Comparison of ENCODE assay signal across 8 cellular contexts in genomic region chr16:69329369-69330285, GRCh38. TPM values are rescaled to one million over a fixed set of nuclear protein-coding genes. Genes with fewer than 3 reads are reported as not detected.
DNase-seq lines count a peak whose midpoint lies in the region; ATAC-seq and TF ChIP-seq lines count a peak whose summit lies in the region.

No MANE protein-coding gene starts in this region.

- peaks cover 41 to 72% (median 46%) of the 10 kb centered on the region in 3 donors for H3K4me1 Mint-ChIP-seq in CD8-positive, alpha-beta memory T cell
- H3K4me1 Mint-ChIP-seq in IgD-negative memory B cell (peaks cover 14 to 36% (median 26%) of the 10 kb centered on the region in 3 donors), glutamatergic neuron (ENCODE audit: low read depth, unreplicated experiment) (peaks cover 9% of the 10 kb centered on the region)
- H3K4me1 Mint-ChIP-seq in activated T-cell treated with anti-CD3 and anti-CD28 coated beads, Interleukin-2, amount 50 U/mL, for 24 hours (ENCODE audit: low read depth) = peaks cover 64% of the 10 kb centered on the region

- peak overlapping the region; percentile 74 for H3K9ac ChIP-seq in trophoblast cell (ENCODE audit: low read length)

- H3K4me2 ChIP-seq in trophoblast cell (ENCODE audit: low read length) = peak overlapping the region; percentile 98

- WGBS in trophoblast cell (ENCODE audit: extremely low coverage, insufficient coverage, insufficient read length) = no CpG with 5 or more reads among the region's 77 CpGs

- peak overlapping the region; percentile 41 for H3K4ac ChIP-seq in trophoblast cell (ENCODE audit: low read depth, low read length)

- peak overlapping the region; percentile 65 for H2AK5ac ChIP-seq in trophoblast cell (ENCODE audit: low read length)

- H3K23ac ChIP-seq in trophoblast cell (ENCODE audit: low read length) = peak overlapping the region; percentile 66

- POLR2A ChIA-PET in CD8-positive, alpha-beta memory T cell (lab: Charles Lee) = interaction anchor here (0.6 to 3.1 kb wide), 4 partner anchors 10 to 146 kb away, joined by 3 to 20 read pairs (median 8); partner anchors contain the start of genes COG8 and NIP7

- H3K36me3 Mint-ChIP-seq in CD8-positive, alpha-beta memory T cell = peaks cover 0 to 61% (median 5%) of the 10 kb centered on the region in 3 donors
- H3K36me3 Mint-ChIP-seq in IgD-negative memory B cell (no peaks in the 10 kb centered on the region), glutamatergic neuron (ENCODE audit: unreplicated experiment) (peaks cover 4% of the 10 kb centered on the region)
- H3K36me3 Mint-ChIP-seq in activated T-cell treated with anti-CD3 and anti-CD28 coated beads, Interleukin-2, amount 50 U/mL, for 24 hours (ENCODE audit: low read depth) = peaks cover 85% of the 10 kb centered on the region

- CTCF ChIA-PET in CD8-positive, alpha-beta memory T cell (lab: Charles Lee) = interaction anchor here (1.2 to 4.2 kb wide), 6 partner anchors 10 to 25 kb away, joined by 3 to 32 read pairs (median 5); partner anchors contain the start of genes COG8 and NIP7

- H3K79me2 ChIP-seq in trophoblast cell (ENCODE audit: control insufficient read depth, insufficient read depth, low read length, poor library complexity) = peaks cover 16% of the 10 kb centered on the region

- H4K8ac ChIP-seq in trophoblast cell (ENCODE audit: low read depth, low read length) = peak overlapping the region; percentile 80

- peak overlapping the region; percentile 48 for H4K12ac ChIP-seq in trophoblast cell (ENCODE audit: low read depth, low read length)

- H3K27me3 ChIP-seq in CD8-positive, alpha-beta memory T cell (ENCODE audit: insufficient read depth, low read length, poor library complexity, severe bottlenecking) = no peaks in the 10 kb centered on the region
- no peaks in the 10 kb centered on the region for H3K27me3 ChIP-seq in trophoblast cell (ENCODE audit: insufficient read depth, low read length)

- H2AFZ ChIP-seq in trophoblast cell (ENCODE audit: insufficient read depth, low read length, poor library complexity) = peak overlapping the region; percentile 34

- TF ChIP-seq CTCF in glutamatergic neuron (IDR thresholded peaks at IDR 0.05; ENCODE audit: partially characterized antibody, unreplicated experiment) = no peak

- peak overlapping the region; percentile 75 to 85 (median 77) for H3K4me3 Mint-ChIP-seq in CD8-positive, alpha-beta memory T cell
- H3K4me3 Mint-ChIP-seq in IgD-negative memory B cell (peak overlapping the region; percentile 72 to 91 (median 80)), glutamatergic neuron (ENCODE audit: unreplicated experiment) (peak overlapping the region; percentile 88)
- H3K4me3 Mint-ChIP-seq in activated T-cell treated with anti-CD3 and anti-CD28 coated beads, Interleukin-2, amount 50 U/mL, for 24 hours = peak overlapping the region; percentile 87

- H2BK120ac ChIP-seq in trophoblast cell (ENCODE audit: insufficient read depth, low read length, poor library complexity) = peak overlapping the region; percentile 45

- H3K14ac ChIP-seq in trophoblast cell (ENCODE audit: low read length) = peak overlapping the region; percentile 85

- H3K27ac ChIP-seq in CD8-positive, alpha-beta memory T cell (ENCODE audit: low read depth, low read length) = peak overlapping the region; percentile 76
- H3K27ac ChIP-seq in trophoblast cell (ENCODE audit: low read depth, low read length) = peak overlapping the region; percentile 59

- peak overlapping the region; percentile 32 for H2BK5ac ChIP-seq in trophoblast cell (ENCODE audit: low read depth, low read length, poor library complexity)

- no peaks in the 10 kb centered on the region for H3K9me3 Mint-ChIP-seq in CD8-positive, alpha-beta memory T cell
- no peaks in the 10 kb centered on the region for H3K9me3 Mint-ChIP-seq in IgD-negative memory B cell
- H3K9me3 Mint-ChIP-seq in activated T-cell treated with anti-CD3 and anti-CD28 coated beads, Interleukin-2, amount 50 U/mL, for 24 hours = no peaks in the 10 kb centered on the region
- H3K9me3 Mint-ChIP-seq in glutamatergic neuron (ENCODE audit: unreplicated experiment) = peaks cover 7% of the 10 kb centered on the region

- H3K79me1 ChIP-seq in trophoblast cell (ENCODE audit: low read length) = peaks cover 12% of the 10 kb centered on the region

- peak in 2 of 5 donors; percentile 47 to 62 for DNase-seq in CD8-positive, alpha-beta memory T cell
- DNase-seq in activated T-cell treated with anti-CD3 and anti-CD28 coated beads, Interleukin-2, amount 50 U/mL, for 24 hours = no peak
- DNase-seq in glutamatergic neuron (peak; percentile 42), trophoblast cell (peak in 1 of 2 donors; percentile 30), NCI-H2029 treated with DMSO at 0.1 percent for 48 hours (lab: John Stamatoyannopoulos, UW) (no peak), cortex of kidney (lab: John Stamatoyannopoulos, UW) (no peak)

- no peaks in the 10 kb centered on the region for H3K27me3 Mint-ChIP-seq in CD8-positive, alpha-beta memory T cell
- H3K27me3 Mint-ChIP-seq in IgD-negative memory B cell (no peaks in the 10 kb centered on the region), glutamatergic neuron (ENCODE audit: unreplicated experiment) (peaks cover 4% of the 10 kb centered on the region)
- no peaks in the 10 kb centered on the region for H3K27me3 Mint-ChIP-seq in activated T-cell treated with anti-CD3 and anti-CD28 coated beads, Interleukin-2, amount 50 U/mL, for 24 hours

- ATAC-seq in GM21390 (IDR thresholded peaks at IDR 0.05; ENCODE audit: unreplicated experiment) = peak; percentile 29

- peak overlapping the region; percentile 76 for H3K4me3 ChIP-seq in CD8-positive, alpha-beta memory T cell (ENCODE audit: low read length)
- H3K4me3 ChIP-seq in trophoblast cell (ENCODE audit: low read depth, low read length) = peak overlapping the region; percentile 100

- peak overlapping the region; percentile 50 for H3K18ac ChIP-seq in trophoblast cell (ENCODE audit: low read length)

- peaks cover 13% of the 10 kb centered on the region for H3K36me3 ChIP-seq in CD8-positive, alpha-beta memory T cell (ENCODE audit: insufficient read depth, low read length)
- peaks cover 45 to 48% of the 10 kb centered on the region in 2 experiments for H3K36me3 ChIP-seq in trophoblast cell (ENCODE audit: control insufficient read depth in 1 of 2, insufficient read depth in 2 of 2, low read length in 2 of 2)

- H3K4me1 ChIP-seq in CD8-positive, alpha-beta memory T cell (ENCODE audit: insufficient read depth, low read length) = peaks cover 50% of the 10 kb centered on the region
- H3K4me1 ChIP-seq in trophoblast cell (ENCODE audit: control insufficient read depth in 1 of 2, insufficient read depth in 2 of 2, low read length in 2 of 2) = peaks cover 8 to 12% of the 10 kb centered on the region in 2 experiments

- H3K9me3 ChIP-seq in CD8-positive, alpha-beta memory T cell (ENCODE audit: low read length) = no peaks in the 10 kb centered on the region
- H3K9me3 ChIP-seq in trophoblast cell (ENCODE audit: insufficient read depth, low read depth, low read length) = no peaks in the 10 kb centered on the region

- no peak overlapping the region for H2BK12ac ChIP-seq in trophoblast cell (ENCODE audit: low read length)

- peak overlapping the region; percentile 84 for H4K91ac ChIP-seq in trophoblast cell (ENCODE audit: low read depth, low read length)

- peak overlapping the region in 7 of 8 donors; percentile 26 to 90 (median 69) for H3K27ac Mint-ChIP-seq in CD8-positive, alpha-beta memory T cell
- peak overlapping the region in 2 of 3 donors; percentile 63 to 64 for H3K27ac Mint-ChIP-seq in IgD-negative memory B cell
- H3K27ac Mint-ChIP-seq in activated T-cell treated with anti-CD3 and anti-CD28 coated beads, Interleukin-2, amount 50 U/mL, for 24 hours = peak overlapping the region; percentile 90
- peak overlapping the region; percentile 59 for H3K27ac Mint-ChIP-seq in glutamatergic neuron (ENCODE audit: unreplicated experiment)

RNA-seq across cellular contexts. Expression of gene PDF, which starts 0.8 kb away (rescaled TPM):
- 10 to 100 TPM; 29.1 to 34.9 TPM for total RNA-seq in CD8-positive, alpha-beta memory T cell
- 17.4 TPM for polyA plus RNA-seq in CD8-positive, alpha-beta memory T cell
- polyA plus RNA-seq in IgD-negative memory B cell = 20.1 TPM
- 12.0 TPM for total RNA-seq in glutamatergic neuron (ENCODE audit: unreplicated experiment)
- 9.9 and 10.6 TPM in 2 replicates for polyA plus RNA-seq in trophoblast cell (2013)

RNA-seq across cellular contexts. Expression of gene COG8, which starts 9.7 kb away (rescaled TPM):
- 10 to 100 TPM; 38.1 to 40.0 TPM for total RNA-seq in CD8-positive, alpha-beta memory T cell
- polyA plus RNA-seq in CD8-positive, alpha-beta memory T cell = 42.3 TPM
- 42.9 TPM for polyA plus RNA-seq in IgD-negative memory B cell
- total RNA-seq in glutamatergic neuron (ENCODE audit: unreplicated experiment) = 51.2 TPM
- polyA plus RNA-seq in trophoblast cell (2013) = 21.2 and 21.4 TPM in 2 replicates

RNA-seq across cellular contexts. Expression of gene NIP7, which starts 9.9 kb away (rescaled TPM):
- 10 to 100 TPM; 73.8 to 80.1 TPM for total RNA-seq in CD8-positive, alpha-beta memory T cell
- polyA plus RNA-seq in CD8-positive, alpha-beta memory T cell = 23.7 TPM
- 22.8 TPM for polyA plus RNA-seq in IgD-negative memory B cell
- 19.6 TPM for total RNA-seq in glutamatergic neuron (ENCODE audit: unreplicated experiment)
- polyA plus RNA-seq in trophoblast cell (2013) = 19.3 and 20.2 TPM in 2 replicates

RNA-seq across cellular contexts. Expression of gene VPS4A, which starts 18.5 kb away (rescaled TPM):
- 10 to 100 TPM; 35.7 to 35.9 TPM for total RNA-seq in CD8-positive, alpha-beta memory T cell
- 48.1 TPM for polyA plus RNA-seq in CD8-positive, alpha-beta memory T cell
- 46.3 TPM for polyA plus RNA-seq in IgD-negative memory B cell
- total RNA-seq in glutamatergic neuron (ENCODE audit: unreplicated experiment) = 38.9 TPM
- 24.7 and 25.2 TPM in 2 replicates for polyA plus RNA-seq in trophoblast cell (2013)

RNA-seq across cellular contexts. Expression of gene TMED6, which starts 22.0 kb away (rescaled TPM):
- total RNA-seq in CD8-positive, alpha-beta memory T cell = 1 to 10 TPM in 1 of 2 experiments, under 1 TPM in 1; 0.80 to 1.4 TPM
- polyA plus RNA-seq in CD8-positive, alpha-beta memory T cell = not detected
- not detected for polyA plus RNA-seq in IgD-negative memory B cell
- total RNA-seq in glutamatergic neuron (ENCODE audit: unreplicated experiment) = not detected
- 0.11 and 0.14 TPM in 2 replicates for polyA plus RNA-seq in trophoblast cell (2013)
